12 cellular contexts compared by ENCODE assay signal in genomic region chr2:64328415-64328722, GRCh38.
DNase-seq lines count a peak whose midpoint lies in the region; ATAC-seq, FAIRE-seq and TF ChIP-seq lines count a peak whose summit lies in the region.
"Had no signal": no experiment of that assay in that cellular context is flagged by ENCODE, and none has a peak within 500 bp of the region (broad histone marks: within the 10 kb centered on the region; RNA-seq: fewer than 3 reads in every experiment).

No MANE protein-coding gene starts in this region.

- peak overlapping the region; percentile 68 to 89 (median 74) for H3K4me2 ChIP-seq in BLaER1 treated with 17β-estradiol and CSF1 and Interleukin-3, amounts not matched to agents 10 nM and 100 nM
- H3K4me2 ChIP-seq in neural progenitor cell = peak overlapping the region; percentile 31

- ATAC-seq in GM19452 (IDR thresholded peaks at IDR 0.05; ENCODE audit: unreplicated experiment) = no peak

- no peak overlapping the region for H3K4me3 Mint-ChIP-seq in neural progenitor cell

- no peaks in the 10 kb centered on the region for H3K9me3 Mint-ChIP-seq in neural progenitor cell
- H3K9me3 Mint-ChIP-seq: IgD-negative memory B cell had no signal

- DNase-seq in GM19239 (ENCODE audit: insufficient read length, low spot score) = no peak
- DNase-seq in coronary artery (ENCODE audit: low spot score) = no peak
- DNase-seq in neural progenitor cell (ENCODE audit: low spot score) = no peak
- DNase-seq in AG20443 (ENCODE audit: low spot score) = no peak
- DNase-seq in NCI-H2171 treated with DMSO at 0.1 percent for 48 hours (lab: John Stamatoyannopoulos, UW) = no peak
- DNase-seq in NCI-H1436 (lab: John Stamatoyannopoulos, UW) = no peak

- no peaks in the 10 kb centered on the region for H3K27me3 ChIP-seq in BLaER1 treated with 17β-estradiol and CSF1 and Interleukin-3, amounts not matched to agents 10 nM and 100 nM
- no peaks in the 10 kb centered on the region for H3K27me3 ChIP-seq in neural progenitor cell
- H3K27me3 ChIP-seq: adrenal gland had no signal

- no peak overlapping the region for H3K27ac Mint-ChIP-seq in neural progenitor cell

- H3K27me3 Mint-ChIP-seq in neural progenitor cell (ENCODE audit: insufficient read depth, low read depth) = peaks cover 10% of the 10 kb centered on the region

- peaks cover 10% of the 10 kb centered on the region for H3F3A ChIP-seq in neural progenitor cell (ENCODE audit: low read depth)

- H3K36me3 ChIP-seq in BLaER1 treated with 17β-estradiol and CSF1 and Interleukin-3, amounts not matched to agents 10 nM and 100 nM = no peaks in the 10 kb centered on the region
- no peaks in the 10 kb centered on the region for H3K36me3 ChIP-seq in neural progenitor cell
- H3K36me3 ChIP-seq: adrenal gland had no signal

- peak overlapping the region in 5 of 11 experiments; percentile 26 to 69 (median 41); a peak in 5 of 22 replicates for H3K27ac ChIP-seq in BLaER1 treated with 17β-estradiol and CSF1 and Interleukin-3, amounts not matched to agents 10 nM and 100 nM
- H3K27ac ChIP-seq in coronary artery (peak overlapping the region; percentile 43 to 71), neural progenitor cell (no peak overlapping the region)
- H3K27ac ChIP-seq: parathyroid adenoma had no signal

- H4K20me1 ChIP-seq in BLaER1 treated with 17β-estradiol and CSF1 and Interleukin-3, amounts not matched to agents 10 nM and 100 nM = no peaks in the 10 kb centered on the region
- H4K20me1 ChIP-seq in neural progenitor cell (ENCODE audit: low read depth) = no peaks in the 10 kb centered on the region

- peak overlapping the region in 9 of 11 experiments; percentile 32 to 63 (median 47); a peak in 12 of 22 replicates for H3K9ac ChIP-seq in BLaER1 treated with 17β-estradiol and CSF1 and Interleukin-3, amounts not matched to agents 10 nM and 100 nM
- no peak overlapping the region for H3K9ac ChIP-seq in neural progenitor cell
- H3K9ac ChIP-seq: parathyroid adenoma had no signal

- H3K36me3 Mint-ChIP-seq in neural progenitor cell = no peaks in the 10 kb centered on the region
- H3K36me3 Mint-ChIP-seq: IgD-negative memory B cell had no signal

- H3K4me1 Mint-ChIP-seq in neural progenitor cell = peaks cover 54% of the 10 kb centered on the region

- TF ChIP-seq CTCF in coronary artery (IDR thresholded peaks at IDR 0.05) (no peak), neural progenitor cell (IDR thresholded peaks at IDR 0.05) (no peak)

- peak overlapping the region; percentile 84 for H2AFZ ChIP-seq in neural progenitor cell (replicated peaks)

- H3K4me3 ChIP-seq in BLaER1 treated with 17β-estradiol and CSF1 and Interleukin-3, amounts not matched to agents 10 nM and 100 nM = 0 out of 20 replicates have a peak overlapping the region, but pooled peaks of 1 of the 10 experiments have one; percentile 46
- no peak overlapping the region for H3K4me3 ChIP-seq in coronary artery
- H3K4me3 ChIP-seq in neural progenitor cell = no peak overlapping the region
- H3K4me3 ChIP-seq: adrenal gland had no signal

- H3K9me3 ChIP-seq in BLaER1 treated with 17β-estradiol and CSF1 and Interleukin-3, amounts not matched to agents 10 nM and 100 nM (replicated peaks in 1 of 11) = no peaks in the 10 kb centered on the region
- H3K9me3 ChIP-seq in neural progenitor cell (ENCODE audit: low read depth) = no peaks in the 10 kb centered on the region
- H3K9me3 ChIP-seq: adrenal gland had no signal

- FAIRE-seq in GM19239 (lab: Jason Lieb, UNC) = peak; percentile 45
- FAIRE-seq: endothelial cell of umbilical vein had no signal

- H3K4me1 ChIP-seq in BLaER1 treated with 17β-estradiol and CSF1 and Interleukin-3, amounts not matched to agents 10 nM and 100 nM = peaks cover 12 to 49% (median 26%) of the 10 kb centered on the region in 10 experiments
- peaks cover 30% of the 10 kb centered on the region for H3K4me1 ChIP-seq in neural progenitor cell

- no peaks in the 10 kb centered on the region for H3K79me2 ChIP-seq in neural progenitor cell (ENCODE audit: low read depth)
- H3K79me2 ChIP-seq: parathyroid adenoma had no signal
